In genomic region chr16:60675022-60675421, GRCh38 we compare ENCODE assay signal across 24 cellular contexts.
DNase-seq lines count a peak whose midpoint lies in the region; TF ChIP-seq lines count a peak whose summit lies in the region.
"Had no signal": no experiment of that assay in that cellular context is flagged by ENCODE, and none has a peak within 500 bp of the region (broad histone marks: within the 10 kb centered on the region; RNA-seq: fewer than 3 reads in every experiment).

No MANE protein-coding gene starts in this region.

- H3K4me1 Mint-ChIP-seq in neural progenitor cell (no peaks in the 10 kb centered on the region), H9 (no peaks in the 10 kb centered on the region), HFFc6 (ENCODE audit: low read depth) (no peaks in the 10 kb centered on the region)
- H3K4me1 Mint-ChIP-seq: CD14-positive monocyte; CD4-positive, alpha-beta memory T cell; CD4-positive, CD25-positive, alpha-beta regulatory T cell; CD8-positive, alpha-beta memory T cell had no signal

- dilution Hi-C loops in mammary epithelial cell (cut with HindIII; ENCODE audit: low sequenced_read_pairs) = no loop called here

- H3K4me3 ChIP-seq in mammary epithelial cell (replicated peaks in 1 of 3; ENCODE audit: insufficient read depth in 1 of 3, low read depth in 2 of 3, low read length in 3 of 3) (no peak overlapping the region), breast epithelium (no peak overlapping the region), neural progenitor cell (no peak overlapping the region)
- H3K4me3 ChIP-seq: BLaER1, GM12878 had no signal

- intact Hi-C loops in mammary epithelial cell (cut with micrococcal nuclease) (no loop called here), breast epithelium (cut with DNase I; ENCODE audit: low total_unique reads) (no loop called here)

- no peak overlapping the region for H3K14ac ChIP-seq in H9 (ENCODE audit: insufficient read depth, low read length)

- H4K20me1 ChIP-seq in mammary epithelial cell (ENCODE audit: insufficient read depth, low read length) (no peaks in the 10 kb centered on the region), neural progenitor cell (ENCODE audit: low read depth) (no peaks in the 10 kb centered on the region), H9 (ENCODE audit: control insufficient read depth, insufficient read depth, insufficient read length) (no peaks in the 10 kb centered on the region)
- H4K20me1 ChIP-seq: BLaER1 had no signal

- H3K56ac ChIP-seq in H9 (ENCODE audit: insufficient read length, low read depth, low read length) = no peak overlapping the region

- H3T11ph ChIP-seq in H9 (ENCODE audit: low read length) = no peak overlapping the region

- no peaks in the 10 kb centered on the region for H3F3A ChIP-seq in neural progenitor cell (ENCODE audit: low read depth)

- H3K27ac Mint-ChIP-seq in neural progenitor cell = no peak overlapping the region
- H3K27ac Mint-ChIP-seq in H9 = no peak overlapping the region
- H3K27ac Mint-ChIP-seq in HFFc6 = no peak overlapping the region
- H3K27ac Mint-ChIP-seq: CD4-positive, alpha-beta memory T cell; CD4-positive, CD25-positive, alpha-beta regulatory T cell; CD8-positive, alpha-beta memory T cell had no signal

- no peak overlapping the region for H3K4me2 ChIP-seq in mammary epithelial cell (ENCODE audit: insufficient read depth, low read depth, low read length)
- H3K4me2 ChIP-seq in neural progenitor cell = no peak overlapping the region
- H3K4me2 ChIP-seq in H9 (ENCODE audit: insufficient read depth, insufficient read length, low read length) = no peak overlapping the region
- H3K4me2 ChIP-seq: BLaER1 had no signal

- H3K9me3 ChIP-seq in mammary epithelial cell (replicated peaks; ENCODE audit: insufficient read depth, low read length) = no peaks in the 10 kb centered on the region
- no peaks in the 10 kb centered on the region for H3K9me3 ChIP-seq in breast epithelium
- H3K9me3 ChIP-seq in neural progenitor cell (ENCODE audit: low read depth) = no peaks in the 10 kb centered on the region
- H3K9me3 ChIP-seq in H9 (ENCODE audit: control insufficient read depth, low read depth, low read length) = no peaks in the 10 kb centered on the region
- H3K9me3 ChIP-seq: BE2C, BLaER1 had no signal

- H3K9me3 Mint-ChIP-seq in neural progenitor cell (no peaks in the 10 kb centered on the region), H9 (no peaks in the 10 kb centered on the region), HFFc6 (peaks cover 23% of the 10 kb centered on the region)

- CTCF ChIA-PET in mammary epithelial cell (lab: Charles Lee; ENCODE audit: low non-redundant PET) = interaction anchor here (0.7 kb wide), 1 partner anchor 13 kb away, joined by 4 read pairs; no protein-coding TSS in a partner anchor

- DNase-seq in mammary epithelial cell (no peak), breast epithelium (ENCODE audit: low spot score in 2 of 2) (no peak), SK-N-DZ (ENCODE audit: low spot score) (peak; percentile 60), neural progenitor cell (ENCODE audit: low spot score) (no peak), H9 (no peak), HFFc6 (no peak)
- DNase-seq: 8988T; ACHN; BE2C; C1 segment of cervical spinal cord; CD4-positive, alpha-beta memory T cell; CD4-positive, CD25-positive, alpha-beta regulatory T cell; CD8-positive, alpha-beta memory T cell; COR-L47; DMS 273 treated with DMSO at 0.1 percent for 48 hours; DMS153; DMS53; DMS79; DND-41; EL; GDM1 had no signal

- H2AFZ ChIP-seq in mammary epithelial cell (ENCODE audit: low read depth, low read length) (peak overlapping the region; percentile 48), neural progenitor cell (replicated peaks) (peak overlapping the region; percentile 44), H9 (ENCODE audit: low read length) (no peak overlapping the region)

- H3K4me3 Mint-ChIP-seq in neural progenitor cell (no peak overlapping the region), H9 (no peak overlapping the region), HFFc6 (no peak overlapping the region)
- H3K4me3 Mint-ChIP-seq: CD14-positive monocyte; CD4-positive, alpha-beta memory T cell; CD4-positive, CD25-positive, alpha-beta regulatory T cell; CD8-positive, alpha-beta memory T cell had no signal

- H3K27ac ChIP-seq in mammary epithelial cell (ENCODE audit: insufficient read depth, low read depth, low read length) = no peak overlapping the region
- no peak overlapping the region for H3K27ac ChIP-seq in breast epithelium
- H3K27ac ChIP-seq in neural progenitor cell = no peak overlapping the region
- H3K27ac ChIP-seq in H9 (ENCODE audit: insufficient read length, low read depth, low read length) = no peak overlapping the region
- H3K27ac ChIP-seq: BLaER1 had no signal

- no peak overlapping the region for H3K4ac ChIP-seq in H9 (ENCODE audit: low read depth, low read length)

- in situ Hi-C loops in mammary epithelial cell (cut with MboI; ENCODE audit: low sequenced_read_pairs in 2 of 2) = no loop called here

- H3K27me3 Mint-ChIP-seq in neural progenitor cell (ENCODE audit: insufficient read depth, low read depth) = no peaks in the 10 kb centered on the region
- no peaks in the 10 kb centered on the region for H3K27me3 Mint-ChIP-seq in H9 (ENCODE audit: low read depth)
- no peaks in the 10 kb centered on the region; the same call in 1 of the 2 replicates for H3K27me3 Mint-ChIP-seq in HFFc6 (ENCODE audit: insufficient read depth)
- H3K27me3 Mint-ChIP-seq: CD4-positive, alpha-beta memory T cell; CD4-positive, CD25-positive, alpha-beta regulatory T cell; CD8-positive, alpha-beta memory T cell had no signal

- H2BK15ac ChIP-seq in H9 (ENCODE audit: low read depth, low read length) = no peak overlapping the region

- no peaks in the 10 kb centered on the region for H3K36me3 ChIP-seq in mammary epithelial cell (ENCODE audit: insufficient read depth, low read length)
- no peaks in the 10 kb centered on the region for H3K36me3 ChIP-seq in breast epithelium
- H3K36me3 ChIP-seq in neural progenitor cell = no peaks in the 10 kb centered on the region
- H3K36me3 ChIP-seq: BE2C, BLaER1 had no signal

- H3K36me3 Mint-ChIP-seq in neural progenitor cell (no peaks in the 10 kb centered on the region), H9 (ENCODE audit: insufficient read depth in 1 of 3, low read depth in 3 of 3) (no peaks in the 10 kb centered on the region), HFFc6 (ENCODE audit: low read depth) (no peaks in the 10 kb centered on the region)
- H3K36me3 Mint-ChIP-seq: CD14-positive monocyte; CD4-positive, alpha-beta memory T cell; CD4-positive, CD25-positive, alpha-beta regulatory T cell; CD8-positive, alpha-beta memory T cell had no signal

- H3K23me2 ChIP-seq in H9 (ENCODE audit: insufficient read length, low read depth, low read length, poor library complexity, severe bottlenecking) = no peaks in the 10 kb centered on the region

- H2BK20ac ChIP-seq in H9 (ENCODE audit: low read depth, low read length, poor library complexity, severe bottlenecking) = no peak overlapping the region

- H3K79me2 ChIP-seq in mammary epithelial cell (ENCODE audit: insufficient read depth, low read length) = no peaks in the 10 kb centered on the region
- H3K79me2 ChIP-seq in neural progenitor cell (ENCODE audit: low read depth) = no peaks in the 10 kb centered on the region
- H3K79me2 ChIP-seq in H9 (ENCODE audit: insufficient read depth, low read length) = no peaks in the 10 kb centered on the region

- no peak for TF ChIP-seq POLR2A in breast epithelium (IDR thresholded peaks at IDR 0.05)

- H3K79me1 ChIP-seq in H9 (ENCODE audit: insufficient read depth, low read depth, low read length, poor library complexity, severe bottlenecking) = no peaks in the 10 kb centered on the region

- H3K23ac ChIP-seq in H9 (ENCODE audit: insufficient read length, low read depth, low read length) = no peak overlapping the region

- no peak overlapping the region for H4K8ac ChIP-seq in H9 (replicated peaks; ENCODE audit: insufficient read length, low read depth, low read length)

- no peak overlapping the region for H2BK12ac ChIP-seq in H9 (ENCODE audit: insufficient read length, low read depth, low read length)

- no peak overlapping the region for H2AK5ac ChIP-seq in H9 (ENCODE audit: insufficient read length, low read length)

- no peak overlapping the region for H2BK5ac ChIP-seq in H9 (ENCODE audit: insufficient read length, low read length)

- H3K27me3 ChIP-seq in mammary epithelial cell (ENCODE audit: insufficient read depth, low read length) = no peaks in the 10 kb centered on the region
- H3K27me3 ChIP-seq in breast epithelium = no peaks in the 10 kb centered on the region
- no peaks in the 10 kb centered on the region for H3K27me3 ChIP-seq in neural progenitor cell
- H3K27me3 ChIP-seq in H9 (ENCODE audit: insufficient read depth, low read length) = no peaks in the 10 kb centered on the region
- H3K27me3 ChIP-seq: BE2C, BLaER1 had no signal

- H2BK120ac ChIP-seq in H9 (ENCODE audit: low read depth, low read length, poor library complexity, severe bottlenecking) = no peak overlapping the region

- TF ChIP-seq CTCF in mammary epithelial cell (conservative IDR thresholded peaks at IDR 0.05 in 1 of 2, IDR thresholded peaks at IDR 0.05 in 1 of 2; ENCODE audit: extremely low read depth in 1 of 2, insufficient read depth in 1 of 2, low read depth in 1 of 2, low read length in 2 of 2) (no peak), breast epithelium (IDR thresholded peaks at IDR 0.05) (no peak), neural progenitor cell (IDR thresholded peaks at IDR 0.05) (no peak), H9 (conservative IDR thresholded peaks at IDR 0.05) (no peak), HFFc6 (IDR thresholded peaks at IDR 0.05) (no peak)

- H3K18ac ChIP-seq in H9 (ENCODE audit: insufficient read length, low read depth, low read length) = no peak overlapping the region

- BruUV-seq in mammary epithelial cell (replicated peaks; lab: Mats Ljungman, UMichigan) = no TSS peak

- no peak overlapping the region for H4K91ac ChIP-seq in H9 (ENCODE audit: insufficient read length, low read depth, low read length)

- H3K9ac ChIP-seq in mammary epithelial cell (ENCODE audit: insufficient read depth, low read length) (no peak overlapping the region), neural progenitor cell (no peak overlapping the region), H9 (ENCODE audit: extremely low read depth, insufficient read length, low read length) (no peak overlapping the region)
- H3K9ac ChIP-seq: BLaER1 had no signal

- H4K5ac ChIP-seq in H9 (ENCODE audit: insufficient read length, low read depth, low read length) = no peak overlapping the region

- no peaks in the 10 kb centered on the region for H3K4me1 ChIP-seq in mammary epithelial cell (ENCODE audit: insufficient read depth, low read length)
- H3K4me1 ChIP-seq in breast epithelium = no peaks in the 10 kb centered on the region
- no peaks in the 10 kb centered on the region for H3K4me1 ChIP-seq in neural progenitor cell
- H3K4me1 ChIP-seq in H9 (ENCODE audit: insufficient read depth, low read length) = no peaks in the 10 kb centered on the region
- H3K4me1 ChIP-seq: BE2C, BLaER1 had no signal
